19 cellular contexts compared by ENCODE assay signal in genomic region chr1:94678187-94678863, GRCh38.
DNase-seq lines count a peak whose midpoint lies in the region; ATAC-seq, FAIRE-seq and TF ChIP-seq lines count a peak whose summit lies in the region.
"Had no signal": no experiment of that assay in that cellular context is flagged by ENCODE, and none has a peak within 500 bp of the region (broad histone marks: within the 10 kb centered on the region; RNA-seq: fewer than 3 reads in every experiment).

No MANE protein-coding gene starts in this region.

- no peak overlapping the region for H2AK9ac ChIP-seq in IMR-90 (replicated peaks; ENCODE audit: low read depth, low read length, poor library complexity)

- CTCF ChIA-PET in IMR-90 (lab: Yijun Ruan, JAX) = no interaction called here

- dilution Hi-C loops in IMR-90 (cut with HindIII; ENCODE audit: low sequenced_read_pairs, unreplicated experiment) = no loop called here

- no peak overlapping the region for H3K4me2 ChIP-seq in IMR-90 (ENCODE audit: low read depth, low read length)

- peak overlapping the region; percentile 88; the same call in 1 of the 3 replicates for H2BK15ac ChIP-seq in IMR-90 (ENCODE audit: low read depth, low read length)

- H2BK5ac ChIP-seq in IMR-90 (ENCODE audit: low read depth, low read length, poor library complexity, severe bottlenecking) = no peak overlapping the region

- H2AFZ ChIP-seq in IMR-90 (replicated peaks; ENCODE audit: low read length, poor library complexity) = no peak overlapping the region
- H2AFZ ChIP-seq: GM23248 had no signal

- peaks cover 2% of the 10 kb centered on the region for H3K9me3 Mint-ChIP-seq in endodermal cell

- peaks cover 17% of the 10 kb centered on the region for H3K4me1 Mint-ChIP-seq in endodermal cell

- no TSS peak for BruUV-seq in IMR-90 (replicated peaks; lab: Mats Ljungman, UMichigan)

- no peak overlapping the region for H3K14ac ChIP-seq in IMR-90 (replicated peaks; ENCODE audit: low read depth, low read length)

- H3K23ac ChIP-seq in IMR-90 (ENCODE audit: low read depth, low read length) = 0 out of 2 replicates have a peak overlapping the region, but pooled peaks have one; percentile 13

- 93% methylated on average over 3 of the region's 13 CpGs; no CpG with 5 or more reads in 1 of the 2 experiments for WGBS in IMR-90 (ENCODE audit: extremely low coverage in 2 of 2, insufficient read length in 1 of 2), 2 experiments
- 95 to 99% methylated on average over 12 to 13 of the region's 13 CpGs for WGBS in endodermal cell (ENCODE audit: insufficient coverage in 1 of 2, insufficient read length in 1 of 2), 2 experiments
- 72 to 76% (median 75%) methylated on average over 13 of the region's 13 CpGs for WGBS in small intestine, 3 donors

- FAIRE-seq in small intestine (lab: Jason Lieb, UNC) = no peak
- FAIRE-seq: GM12891, GM18507, HepG2 had no signal

- H3K9me3 ChIP-seq in IMR-90 (ENCODE audit: control insufficient read depth, insufficient read depth, low read length) = no peaks in the 10 kb centered on the region
- no peaks in the 10 kb centered on the region for H3K9me3 ChIP-seq in endodermal cell (ENCODE audit: control insufficient read depth, low read length)
- no peaks in the 10 kb centered on the region for H3K9me3 ChIP-seq in mucosa of descending colon
- no peaks in the 10 kb centered on the region for H3K9me3 ChIP-seq in small intestine (ENCODE audit: control insufficient read depth, low read depth)
- H3K9me3 ChIP-seq: MG63 had no signal

- H3K9ac ChIP-seq in IMR-90 (ENCODE audit: low read depth, low read length) (no peak overlapping the region), endodermal cell (ENCODE audit: extremely low read depth, low read length, poor library complexity, severe bottlenecking) (no peak overlapping the region)
- H3K9ac ChIP-seq: GM23248 had no signal

- no peak overlapping the region for H3K27ac Mint-ChIP-seq in endodermal cell

- ATAC-seq in IMR-90 (ENCODE audit: low read depth) (no peak), mucosa of descending colon (peak; percentile 40), HG03432 (IDR thresholded peaks at IDR 0.05; ENCODE audit: unreplicated experiment) (no peak)
- ATAC-seq: HepG2 had no signal

- H2AK5ac ChIP-seq in IMR-90 (ENCODE audit: low read depth, low read length) = peak overlapping the region; percentile 53; the same call in 1 of the 2 replicates

- no peaks in the 10 kb centered on the region for H3K36me3 Mint-ChIP-seq in endodermal cell (ENCODE audit: low read depth)
- H3K36me3 Mint-ChIP-seq: CD14-positive monocyte had no signal

- intact Hi-C loops in IMR-90 (cut with micrococcal nuclease) (loop anchor here (5.0 kb wide), 1 partner anchor 136 kb away; the partner anchor contains the start of gene F3), mucosa of descending colon (cut with DNase I, micrococcal nuclease) (no loop called here)

- DNase-seq in IMR-90 (no peak), endodermal cell (peak; percentile 9), mucosa of descending colon (no peak), small intestine (peak; percentile 43), NCI-H510A (lab: John Stamatoyannopoulos, UW) (no peak), foreskin fibroblast (no peak)
- no peak for DNase-seq in activated CD4-positive, alpha-beta T cell treated with anti-CD3 and anti-CD28 coated beads for 1 hour
- DNase-seq: DMS 273 treated with DMSO at 0.1 percent for 48 hours, GF-D8, GM23248, MG63, NCI-H1092, NCI-H2081 treated with DMSO at 0.1 percent for 48 hours, NCI-H524 had no signal

- peaks cover 8% of the 10 kb centered on the region for H3K4me1 ChIP-seq in IMR-90 (ENCODE audit: control insufficient read depth, insufficient read depth, low read length)
- H3K4me1 ChIP-seq in endodermal cell (ENCODE audit: control insufficient read depth, insufficient read depth, low read length) = peaks cover 5% of the 10 kb centered on the region
- H3K4me1 ChIP-seq in mucosa of descending colon (ENCODE audit: low read depth) = peaks cover 17% of the 10 kb centered on the region
- peaks cover 2% of the 10 kb centered on the region in 2 donors for H3K4me1 ChIP-seq in small intestine (ENCODE audit: control insufficient read depth in 2 of 2, insufficient read depth in 1 of 2, low read depth in 1 of 2, low read length in 1 of 2)

- POLR2A ChIA-PET in IMR-90 (lab: Charles Lee; ENCODE audit: unreplicated experiment) = no interaction called here

- peaks cover 20% of the 10 kb centered on the region for H3K9me1 ChIP-seq in IMR-90 (ENCODE audit: insufficient read depth, low read length)

- H2BK20ac ChIP-seq in IMR-90 (ENCODE audit: low read depth, low read length) = peak overlapping the region; percentile 72

- no peaks in the 10 kb centered on the region for H3K27me3 Mint-ChIP-seq in endodermal cell (ENCODE audit: insufficient read depth)

- no peak overlapping the region for H3K56ac ChIP-seq in IMR-90 (ENCODE audit: extremely low read depth, insufficient read depth, low read length)

- peak overlapping the region; percentile 41; the same call in 1 of the 2 replicates for H4K91ac ChIP-seq in IMR-90 (ENCODE audit: insufficient read depth, low read depth, low read length)

- H2BK120ac ChIP-seq in IMR-90 (ENCODE audit: low read depth, low read length) = peak overlapping the region; percentile 73; the same call in 1 of the 2 replicates

- no peak for TF ChIP-seq RAD21 in IMR-90 (IDR thresholded peaks at IDR 0.05; ENCODE audit: low read length)

- H4K8ac ChIP-seq in IMR-90 (ENCODE audit: low read depth in 2 of 2, low read length in 2 of 2) = no peak overlapping the region; a peak in 1 of 4 replicates

- H3K27me3 ChIP-seq in IMR-90 (ENCODE audit: control insufficient read depth, insufficient read depth, low read length) (no peaks in the 10 kb centered on the region), endodermal cell (ENCODE audit: control insufficient read depth, insufficient read depth, low read length, poor library complexity, severe bottlenecking) (no peaks in the 10 kb centered on the region), small intestine (ENCODE audit: control insufficient read depth in 2 of 2, insufficient read depth in 2 of 2, low read length in 2 of 2) (no peaks in the 10 kb centered on the region)

- peak overlapping the region; percentile 42; the same call in 1 of the 2 replicates for H3K18ac ChIP-seq in IMR-90 (ENCODE audit: low read depth, low read length)

- 0 out of 4 replicates have a peak, but pooled peaks cover 0 to 5% of the 10 kb centered on the region in 2 experiments for H3K79me1 ChIP-seq in IMR-90 (ENCODE audit: low read depth in 1 of 2, low read length in 2 of 2)

- H3K4ac ChIP-seq in IMR-90 (ENCODE audit: low read depth, low read length) = peak overlapping the region; percentile 43; the same call in 1 of the 2 replicates

- TF ChIP-seq CTCF in IMR-90 (conservative IDR thresholded peaks at IDR 0.05; ENCODE audit: low read depth, low read length) = no peak
- TF ChIP-seq CTCF in endodermal cell (conservative IDR thresholded peaks at IDR 0.05) = no peak
- TF ChIP-seq CTCF in mucosa of descending colon (IDR thresholded peaks at IDR 0.05) = no peak
- no peak for TF ChIP-seq CTCF in foreskin fibroblast (IDR thresholded peaks at IDR 0.05; ENCODE audit: low read depth, low read length)

- in situ Hi-C loops in IMR-90 (cut with MboI; ENCODE audit: low sequenced_read_pairs) = no loop called here

- no peak overlapping the region for H3K4me3 ChIP-seq in IMR-90 (ENCODE audit: insufficient read depth, low read depth, low read length)
- H3K4me3 ChIP-seq in endodermal cell (ENCODE audit: low read length) = no peak overlapping the region
- no peak overlapping the region for H3K4me3 ChIP-seq in mucosa of descending colon
- H3K4me3 ChIP-seq in small intestine (ENCODE audit: low read depth in 1 of 2, low read length in 2 of 2) = no peak overlapping the region
- no peak overlapping the region for H3K4me3 ChIP-seq in foreskin fibroblast (ENCODE audit: low read depth in 1 of 2, low read length in 2 of 2)
- H3K4me3 ChIP-seq: GM23248, MG63 had no signal

- no peak overlapping the region for H3K4me3 Mint-ChIP-seq in endodermal cell
- H3K4me3 Mint-ChIP-seq: CD14-positive monocyte had no signal

- no peak overlapping the region for H3K27ac ChIP-seq in IMR-90 (ENCODE audit: insufficient read depth, low read length)
- H3K27ac ChIP-seq in endodermal cell (ENCODE audit: low read depth, low read length) = no peak overlapping the region
- H3K27ac ChIP-seq in small intestine (ENCODE audit: low read depth in 1 of 2, low read length in 1 of 2) = peak overlapping the region in 1 of 2 donors; percentile 28
- H3K27ac ChIP-seq: GM23248 had no signal

- H3K36me3 ChIP-seq in IMR-90 (ENCODE audit: control insufficient read depth, insufficient read depth, low read length) (no peaks in the 10 kb centered on the region), endodermal cell (ENCODE audit: control insufficient read depth, insufficient read depth, low read length) (no peaks in the 10 kb centered on the region), mucosa of descending colon (ENCODE audit: low read depth) (no peaks in the 10 kb centered on the region), small intestine (ENCODE audit: control insufficient read depth in 2 of 2, insufficient read depth in 2 of 2, low read length in 2 of 2) (no peaks in the 10 kb centered on the region)
- H3K36me3 ChIP-seq: MG63 had no signal

- H4K20me1 ChIP-seq in IMR-90 (ENCODE audit: insufficient read depth, low read length) = no peaks in the 10 kb centered on the region

- no peak overlapping the region; the same call in none of the 2 replicates for H4K5ac ChIP-seq in IMR-90 (ENCODE audit: low read depth, low read length)

- no peak for TF ChIP-seq POLR2A in IMR-90 (IDR thresholded peaks at IDR 0.05; ENCODE audit: low read depth, low read length)

TF ChIP-seq in IMR-90, 13 proteins besides CTCF, POLR2A, EP300 and RAD21:
- TF ChIP-seq NFE2L2 (IDR thresholded peaks at IDR 0.05; ENCODE audit: low read depth, low read length) (no peak), CEBPB (IDR thresholded peaks at IDR 0.05; ENCODE audit: low read depth, low read length) (no peak)
TF ChIP-seq in IMR-90: peak in this region for 0.

Comparison
In these comparisons a context has a peak if more than half of its experiments do, and no peak if none do; other contexts are left out.
1. DNase-seq: peak in endodermal cell (single experiment) and small intestine (single experiment); none in IMR-90 (single experiment), mucosa of descending colon (0 of 3), NCI-H510A (single experiment), foreskin fibroblast (0 of 2) and activated CD4-positive, alpha-beta T cell treated with anti-CD3 and anti-CD28 coated beads for 1 hour (single experiment).